In the genomic region with DNA sequence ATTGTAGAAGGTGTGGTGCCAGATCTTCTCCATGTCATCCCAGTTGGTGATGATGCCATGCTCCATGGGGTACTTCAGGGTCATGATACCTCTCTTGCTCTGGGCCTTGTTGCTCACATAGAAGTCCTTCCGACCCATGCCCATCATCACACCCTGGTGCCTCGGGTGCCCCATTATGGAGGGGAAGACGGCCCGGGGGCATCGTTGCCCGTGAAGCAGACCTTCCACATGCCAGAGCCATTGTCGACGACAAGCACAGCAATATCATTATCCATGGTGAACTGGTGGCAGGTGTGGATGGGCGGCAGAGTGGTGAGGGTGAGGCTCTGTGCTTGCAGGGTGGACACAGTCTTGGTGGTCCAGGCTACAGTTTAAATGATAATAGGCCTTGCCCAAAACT, we compare ENCODE assay signal across 8 cellular contexts.
"Had no signal": no experiment of that assay in that cellular context is flagged by ENCODE, and none has a peak within 500 bp of the region (broad histone marks: within the 10 kb centered on the region; RNA-seq: fewer than 3 reads in every experiment).

No MANE protein-coding gene starts in this region.

- H3K4me3 ChIP-seq: GM12878 had no signal

- DNase-seq: GDM1, GF-D8 had no signal

- FAIRE-seq: G401.6, GM12878, GM12891, GM12892, GM18507, GM19239 had no signal

- ATAC-seq: GM12878 had no signal
